In genomic region chr10:15037691-15038090, GRCh38 we compare ENCODE assay signal across 17 cellular contexts. TPM values are rescaled to one million over a fixed set of nuclear protein-coding genes. Genes with fewer than 3 reads are reported as not detected.
A peak's percentile ranks its signal among the peaks of the same experiment; 100 is the strongest.
DNase-seq lines count a peak whose midpoint lies in the region; ATAC-seq and TF ChIP-seq lines count a peak whose summit lies in the region.
"Had no signal": no experiment of that assay in that cellular context is flagged by ENCODE, and none has a peak within 500 bp of the region (broad histone marks: within the 10 kb centered on the region; RNA-seq: fewer than 3 reads in every experiment).

No MANE protein-coding gene starts in this region.

- H2AFZ ChIP-seq in GM23338: 0 out of 2 replicates have a peak overlapping the region, but pooled peaks have one; percentile 32

- 0 out of 2 replicates have a peak, but pooled peaks cover 3% of the 10 kb centered on the region for H3K9me2 ChIP-seq in GM23338 (ENCODE audit: insufficient read depth)

- H3K36me3 Mint-ChIP-seq in GM23338 (ENCODE audit: low read depth): no peaks in the 10 kb centered on the region
- H3K36me3 Mint-ChIP-seq in naive thymus-derived CD4-positive, alpha-beta T cell: peaks cover 0 to 5% (median 2%) of the 10 kb centered on the region in 5 donors
- H3K36me3 Mint-ChIP-seq: CD8-positive, alpha-beta T cell had no signal

- no peaks in the 10 kb centered on the region for H4K20me1 ChIP-seq in GM23338 (replicated peaks; ENCODE audit: insufficient read depth)
- H4K20me1 ChIP-seq: BLaER1 had no signal

- no peaks in the 10 kb centered on the region for H3K9me3 ChIP-seq in naive thymus-derived CD4-positive, alpha-beta T cell (ENCODE audit: control insufficient read depth in 2 of 3, low read length in 3 of 3)

- TF ChIP-seq CTCF in C4-2B (conservative IDR thresholded peaks at IDR 0.05): no peak
- no peak for TF ChIP-seq CTCF in GM23338 (conservative IDR thresholded peaks at IDR 0.05; ENCODE audit: low read depth in 2 of 2)

- DNase-seq in GM23338 (ENCODE audit: low spot score) (no peak), foreskin melanocyte (peak; percentile 45), mucosa of gallbladder (ENCODE audit: low spot score) (peak; percentile 12), NCI-H446 (lab: John Stamatoyannopoulos, UW) (no peak)
- DNase-seq in naive thymus-derived CD4-positive, alpha-beta T cell: no peak
- DNase-seq: 8988T; CD8-positive, alpha-beta T cell; COR-L47; H9 had no signal

- POLR2A ChIA-PET in naive thymus-derived CD4-positive, alpha-beta T cell (lab: Charles Lee): no interaction called here

- no peak overlapping the region for H3K4me2 ChIP-seq in GM23338
- H3K4me2 ChIP-seq: BLaER1 had no signal

- no peak overlapping the region for H3K4me3 ChIP-seq in GM23338
- no peak overlapping the region for H3K4me3 ChIP-seq in naive thymus-derived CD4-positive, alpha-beta T cell (ENCODE audit: low read length)
- H3K4me3 ChIP-seq: K562 had no signal

- no peaks in the 10 kb centered on the region for H3F3A ChIP-seq in GM23338 (replicated peaks; ENCODE audit: low read depth)

- H3K27ac ChIP-seq in C4-2B: peak overlapping the region; percentile 77
- no peak overlapping the region for H3K27ac ChIP-seq in GM23338 (ENCODE audit: low read depth)
- no peak overlapping the region for H3K27ac ChIP-seq in naive thymus-derived CD4-positive, alpha-beta T cell (ENCODE audit: low read depth, low read length)
- H3K27ac ChIP-seq: BLaER1, HL-60 had no signal

- peaks cover 5% of the 10 kb centered on the region; the same call in 2 of the 3 replicates for H3K9me3 Mint-ChIP-seq in GM23338
- H3K9me3 Mint-ChIP-seq in naive thymus-derived CD4-positive, alpha-beta T cell: peaks cover 0 to 5% (median 0%) of the 10 kb centered on the region in 11 donors
- H3K9me3 Mint-ChIP-seq: CD8-positive, alpha-beta T cell had no signal

- H3K27me3 ChIP-seq in GM23338 (ENCODE audit: insufficient read depth): no peaks in the 10 kb centered on the region
- no peaks in the 10 kb centered on the region for H3K27me3 ChIP-seq in naive thymus-derived CD4-positive, alpha-beta T cell (ENCODE audit: control insufficient read depth in 2 of 2, insufficient read depth in 2 of 2, low read length in 2 of 2)
- H3K27me3 ChIP-seq: BLaER1 had no signal

- no peak overlapping the region for H3K27ac Mint-ChIP-seq in GM23338
- H3K27ac Mint-ChIP-seq in naive thymus-derived CD4-positive, alpha-beta T cell: no peak overlapping the region
- H3K27ac Mint-ChIP-seq: CD8-positive, alpha-beta T cell had no signal

- H3K4me1 Mint-ChIP-seq in GM23338: peaks cover 10% of the 10 kb centered on the region; the same call in 2 of the 3 replicates
- H3K4me1 Mint-ChIP-seq in naive thymus-derived CD4-positive, alpha-beta T cell: peaks cover 0 to 10% (median 4%) of the 10 kb centered on the region in 7 donors

- H3K27me3 Mint-ChIP-seq in GM23338 (ENCODE audit: insufficient read depth, low read depth, poor library complexity): peaks cover 6% of the 10 kb centered on the region
- H3K27me3 Mint-ChIP-seq in naive thymus-derived CD4-positive, alpha-beta T cell: no peaks in the 10 kb centered on the region

- no peaks in the 10 kb centered on the region for H3K4me1 ChIP-seq in GM23338 (ENCODE audit: insufficient read depth)
- H3K4me1 ChIP-seq in naive thymus-derived CD4-positive, alpha-beta T cell (ENCODE audit: control insufficient read depth in 2 of 2, insufficient read depth in 2 of 2, low read length in 2 of 2): no peaks in the 10 kb centered on the region

- ATAC-seq in GM23338 (peak; percentile 41; the same call in 2 of the 3 replicates), GM18502 (IDR thresholded peaks at IDR 0.05; ENCODE audit: poor library complexity, unreplicated experiment) (no peak), GM21786 (IDR thresholded peaks at IDR 0.05; ENCODE audit: unreplicated experiment) (no peak)
- ATAC-seq in naive thymus-derived CD4-positive, alpha-beta T cell: no peak
- ATAC-seq: CD8-positive, alpha-beta T cell; K562 had no signal

- H3K4me3 Mint-ChIP-seq in GM23338: no peak overlapping the region
- no peak overlapping the region for H3K4me3 Mint-ChIP-seq in naive thymus-derived CD4-positive, alpha-beta T cell
- H3K4me3 Mint-ChIP-seq: CD8-positive, alpha-beta T cell; H9 had no signal

- intact Hi-C loops in naive thymus-derived CD4-positive, alpha-beta T cell (cut with micrococcal nuclease): no loop called here

- H3K36me3 ChIP-seq in GM23338 (ENCODE audit: insufficient read depth): no peaks in the 10 kb centered on the region
- no peaks in the 10 kb centered on the region for H3K36me3 ChIP-seq in naive thymus-derived CD4-positive, alpha-beta T cell (ENCODE audit: control insufficient read depth in 2 of 3, insufficient read depth in 3 of 3, low read length in 3 of 3)

- H3K79me2 ChIP-seq in GM23338 (replicated peaks; ENCODE audit: insufficient read depth): no peaks in the 10 kb centered on the region

- CTCF ChIA-PET in naive thymus-derived CD4-positive, alpha-beta T cell (lab: Charles Lee): interaction anchor here (0.6 kb wide), 1 partner anchor 573 kb away, joined by 3 read pairs; no protein-coding TSS in a partner anchor

TF ChIP-seq in GM23338, 12 proteins besides CTCF, POLR2A, EP300 and RAD21 (continues in another document):
- no peak for TF ChIP-seq ETS1 (IDR thresholded peaks at IDR 0.05)
- no peak for TF ChIP-seq CREB1 (CRISPR knock-in tag; IDR thresholded peaks at IDR 0.05; ENCODE audit: low read depth)
- no peak for TF ChIP-seq REST (IDR thresholded peaks at IDR 0.05; ENCODE audit: unreplicated experiment)
- TF ChIP-seq ZNF114 (CRISPR knock-in tag; IDR thresholded peaks at IDR 0.05): no peak
- TF ChIP-seq EZH2phosphoT487 (IDR thresholded peaks at IDR 0.05; ENCODE audit: unreplicated experiment): no peak
- TF ChIP-seq EZH2 (IDR thresholded peaks at IDR 0.05; ENCODE audit: low read depth, unreplicated experiment): no peak
- no peak for TF ChIP-seq POLR2AphosphoS5 (IDR thresholded peaks at IDR 0.05; ENCODE audit: low read depth)
- TF ChIP-seq JUNB (IDR thresholded peaks at IDR 0.05; ENCODE audit: unreplicated experiment): no peak
- TF ChIP-seq NANOG (IDR thresholded peaks at IDR 0.05; ENCODE audit: borderline replicate concordance): no peak
- no peak for TF ChIP-seq ZNF331 (CRISPR knock-in tag; IDR thresholded peaks at IDR 0.05; ENCODE audit: low read depth)

RNA-seq across cellular contexts. Expression of gene OLAH, which starts 6.1 kb away (rescaled TPM):
- not detected in 2 replicates for total RNA-seq in GM23338 (2014; rRNA removed; shearing (Covaris generic))
- polyA plus RNA-seq in GM23338 (2016; fragmentation: Nextera tagmentation; extraction: Ambion mirVana): 0.12 TPM in 1 of 2 replicates, not detected in the other
- total RNA-seq in mucosa of gallbladder: not detected
- total RNA-seq in naive thymus-derived CD4-positive, alpha-beta T cell: 1 to 10 TPM in 1 of 5 experiments, not detected in 4; 3.0 TPM
- not detected for polyA plus RNA-seq in naive thymus-derived CD4-positive, alpha-beta T cell
- total RNA-seq: CD8-positive, alpha-beta T cell; H1; HT1080 had no signal
- polyA plus RNA-seq: H1 had no signal

RNA-seq across cellular contexts. Expression of gene ACBD7, which starts 50.9 kb away (rescaled TPM):
- total RNA-seq in GM23338 (2014; rRNA removed; shearing (Covaris generic)): 14.7 and 24.1 TPM in 2 replicates
- polyA plus RNA-seq in GM23338 (2016; fragmentation: Nextera tagmentation; extraction: Ambion mirVana): 1.2 and 2.8 TPM in 2 replicates
- 0.40 TPM for total RNA-seq in mucosa of gallbladder
- total RNA-seq in naive thymus-derived CD4-positive, alpha-beta T cell: 1 to 10 TPM in 1 of 5 experiments, under 1 TPM in 3, not detected in 1; 0.27 to 1.5 (median 0.60) TPM
- polyA plus RNA-seq in naive thymus-derived CD4-positive, alpha-beta T cell: under 1 TPM in 1 of 2 donors, not detected in 1; 0.43 TPM

RNA-seq across cellular contexts. Expression of gene RPP38, which starts 59.5 kb away (rescaled TPM):
- 17.8 and 20.1 TPM in 2 replicates for total RNA-seq in GM23338 (2014; rRNA removed; shearing (Covaris generic))
- polyA plus RNA-seq in GM23338 (2016; fragmentation: Nextera tagmentation; extraction: Ambion mirVana): 42.8 and 50.7 TPM in 2 replicates
- total RNA-seq in mucosa of gallbladder: 15.4 TPM
- 10 to 100 TPM in 4 of 5 experiments, 1 to 10 TPM in 1; 7.6 to 22.4 (median 16.0) TPM for total RNA-seq in naive thymus-derived CD4-positive, alpha-beta T cell
- polyA plus RNA-seq in naive thymus-derived CD4-positive, alpha-beta T cell: 10 to 100 TPM; 16.6 to 36.3 TPM

Comparison
In these comparisons a context has a peak if more than half of its experiments do, and no peak if none do; other contexts are left out.
1. DNase-seq: peak in foreskin melanocyte (single experiment) and mucosa of gallbladder (single experiment); none in GM23338 (single experiment), NCI-H446 (0 of 2) and naive thymus-derived CD4-positive, alpha-beta T cell (0 of 9).